1 cellular context compared by ENCODE assay signal in genomic region chr2:84458436-84459027, GRCh38.
TF ChIP-seq lines count a peak whose summit lies in the region.

No MANE protein-coding gene starts in this region.

TF ChIP-seq in K562, 482 proteins besides CTCF, POLR2A, EP300 and RAD21 (continued from another document):
- no peak for TF ChIP-seq NR0B1 (IDR thresholded peaks at IDR 0.05; ENCODE audit: partially characterized antibody)
TF ChIP-seq in K562: peak in this region for 7.
